8 cellular contexts compared by ENCODE assay signal in the genomic region with DNA sequence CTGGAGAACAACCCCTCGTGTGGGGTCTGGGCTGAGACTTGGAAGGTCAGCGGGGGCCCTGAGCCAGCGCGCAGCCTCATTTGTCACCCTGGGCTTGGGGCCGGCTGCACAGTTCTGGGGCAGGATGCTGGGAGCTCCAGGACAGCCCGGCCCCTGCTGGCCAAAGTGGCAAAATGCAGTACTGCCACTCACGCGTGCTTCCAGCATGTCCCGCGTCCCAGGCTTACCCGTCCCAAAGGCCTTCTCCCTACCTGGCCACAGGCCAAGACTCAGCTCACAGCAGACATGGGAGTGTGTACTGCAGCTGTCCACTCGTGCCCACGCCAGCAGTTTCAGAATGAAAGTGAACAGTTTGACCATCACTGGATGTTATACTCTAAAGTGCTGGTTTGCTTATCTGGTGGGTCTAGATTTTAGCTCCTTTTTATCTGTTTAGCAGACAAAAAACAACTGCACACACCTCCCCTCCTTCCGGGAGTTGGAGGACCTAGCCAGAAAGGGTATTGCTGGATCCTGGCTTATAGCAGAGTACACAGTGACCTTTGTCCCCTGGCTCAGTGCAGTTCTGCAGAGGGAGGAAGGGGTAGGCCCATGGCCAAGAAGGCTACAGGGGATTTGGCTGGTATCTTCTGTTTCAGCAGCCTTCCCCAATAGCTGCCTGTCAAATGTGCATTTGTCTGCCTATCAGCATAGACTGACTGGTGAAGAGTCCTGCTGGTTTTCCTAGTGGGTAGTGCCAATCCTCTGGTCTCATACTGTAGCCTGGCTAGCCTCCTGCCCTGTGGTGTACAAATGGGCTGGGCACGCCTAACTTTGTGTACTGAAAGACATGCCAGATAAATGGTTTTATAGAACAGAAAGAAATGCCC. TPM values are rescaled to one million over a fixed set of nuclear protein-coding genes. Genes with fewer than 3 reads are reported as not detected.
DNase-seq lines count a peak whose midpoint lies in the region; ATAC-seq and TF ChIP-seq lines count a peak whose summit lies in the region.

No MANE protein-coding gene starts in this region.

- in situ Hi-C loops in astrocyte of the spinal cord (cut with HindIII; ENCODE audit: low sequenced_read_pairs): no loop called here

- TF ChIP-seq CTCF in A673 (conservative IDR thresholded peaks at IDR 0.05; ENCODE audit: low read depth, low read length): peak; percentile 61
- TF ChIP-seq CTCF in astrocyte of the spinal cord (IDR thresholded peaks at IDR 0.05; ENCODE audit: low read depth, low read length): peak; percentile 93

- H3K27ac ChIP-seq in A673 (ENCODE audit: low read depth, low read length, poor library complexity, severe bottlenecking): no peak overlapping the region

- no peak overlapping the region for H3K4me3 ChIP-seq in A673 (ENCODE audit: low read depth, low read length, poor library complexity, severe bottlenecking)
- H3K4me3 ChIP-seq in astrocyte of the spinal cord (ENCODE audit: low read depth, low read length): no peak overlapping the region

- BruUV-seq in A673 (replicated peaks; lab: Mats Ljungman, UMichigan): no TSS peak

- CTCF ChIA-PET in A673 (lab: Charles Lee): interaction anchor here (0.5 kb wide), 2 partner anchors 26 to 199 kb away, joined by 3 to 10 read pairs; no protein-coding TSS in a partner anchor

- intact Hi-C loops in A673 (cut with micrococcal nuclease; ENCODE audit: unreplicated experiment): no loop called here

- no peaks in the 10 kb centered on the region for H3K27me3 ChIP-seq in A673 (replicated peaks; ENCODE audit: insufficient read depth, low read depth, low read length, poor library complexity)

- H3K36me3 ChIP-seq in A673 (ENCODE audit: insufficient read depth, low read length, poor library complexity, severe bottlenecking): no peaks in the 10 kb centered on the region

- ATAC-seq in GM18867 (IDR thresholded peaks at IDR 0.05; ENCODE audit: unreplicated experiment) (peak; percentile 78), HG03457 (IDR thresholded peaks at IDR 0.05; ENCODE audit: unreplicated experiment) (no peak)

- POLR2A ChIA-PET in A673 (lab: Charles Lee; ENCODE audit: low non-redundant PET): no interaction called here

- no peaks in the 10 kb centered on the region for H3K9me3 ChIP-seq in A673 (ENCODE audit: low read depth, low read length, poor library complexity, severe bottlenecking)

- no peaks in the 10 kb centered on the region for H3K4me1 ChIP-seq in A673 (ENCODE audit: insufficient read depth, low read length, poor library complexity, severe bottlenecking)

- DNase-seq in A673 (ENCODE audit: low spot score) (peak; percentile 63), HT-29 (ENCODE audit: low spot score) (peak; percentile 89), T1000 (lab: John Stamatoyannopoulos, UW) (peak; percentile 19), astrocyte of the spinal cord (ENCODE audit: low read depth, low spot score) (peak; percentile 63), hepatic stellate cell (ENCODE audit: low spot score) (peak; percentile 93), renal cortical epithelial cell (ENCODE audit: low read depth) (peak; percentile 57)

RNA-seq across cellular contexts. Expression of gene IP6K2, which starts 23.2 kb away (rescaled TPM):
- total RNA-seq in A673 (2021) (62.5 and 72.0 TPM in 2 replicates), renal cortical epithelial cell (50.7 and 96.5 TPM in 2 replicates)
- 46.8 and 55.9 TPM in 2 replicates for total RNA-seq in HT-29 (2014; rRNA removed; shearing (Covaris generic))

RNA-seq across cellular contexts. Expression of gene NCKIPSD, which starts 54.5 kb away (rescaled TPM):
- 15.0 and 18.8 TPM in 2 replicates for total RNA-seq in A673 (2021)
- total RNA-seq in HT-29 (2014; rRNA removed; shearing (Covaris generic)): 33.8 and 42.8 TPM in 2 replicates
- total RNA-seq in renal cortical epithelial cell: 6.3 and 26.7 TPM in 2 replicates

Comparison
In these comparisons a context has a peak if more than half of its experiments do, and no peak if none do; other contexts are left out.
1. DNase-seq: peak in every context shown above with its lines; median percentile 93 in hepatic stellate cell; 89 in HT-29; 63 in A673; 63 in astrocyte of the spinal cord; 57 in renal cortical epithelial cell; 19 in T1000.